In the genomic region with DNA sequence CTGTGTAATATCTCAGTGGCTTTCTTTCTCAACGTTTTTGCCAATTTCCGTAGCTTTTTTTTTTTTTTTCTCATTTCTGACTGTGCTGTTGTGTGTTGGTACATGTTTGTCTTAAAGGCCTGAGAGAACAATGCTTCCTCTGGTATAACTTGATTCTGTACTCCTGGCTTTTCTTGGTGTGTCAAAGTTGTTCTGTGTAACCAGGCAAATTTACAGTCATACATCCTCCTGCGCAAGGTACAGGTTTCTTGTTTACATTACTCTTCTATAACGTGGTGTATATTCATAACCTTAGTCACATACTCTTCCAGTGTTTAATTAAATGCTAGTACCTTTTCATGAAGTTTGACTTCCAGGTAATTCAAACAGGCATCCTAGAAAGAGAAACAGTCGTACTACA, we compare ENCODE assay signal across 18 cellular contexts. TPM values are rescaled to one million over a fixed set of nuclear protein-coding genes. Genes with fewer than 3 reads are reported as not detected.
DNase-seq lines count a peak whose midpoint lies in the region; ATAC-seq, FAIRE-seq and TF ChIP-seq lines count a peak whose summit lies in the region.
"Had no signal": no experiment of that assay in that cellular context is flagged by ENCODE, and none has a peak within 500 bp of the region (broad histone marks: within the 10 kb centered on the region; RNA-seq: fewer than 3 reads in every experiment).

No MANE protein-coding gene starts in this region.

- H3F3A ChIP-seq in PC-3 (ENCODE audit: low read length, unreplicated experiment), result peaks cover 6% of the 10 kb centered on the region

- peak overlapping the region; percentile 40 for H3K9ac ChIP-seq in PC-3 (ENCODE audit: low read length)

- POLR2A ChIA-PET in PC-3 (lab: Charles Lee; ENCODE audit: unreplicated experiment), result interaction anchor here (0.5 to 0.6 kb wide), 2 partner anchors 8 to 75 kb away, joined by 4 to 8 read pairs; no protein-coding TSS in a partner anchor
- POLR2A ChIA-PET in T-cell (lab: Charles Lee), result interaction anchor here (0.5 to 0.9 kb wide), 3 partner anchors 10 to 1080 kb away, joined by 3 to 4 read pairs (median 3); no protein-coding TSS in a partner anchor

- no peak overlapping the region for H3K4me3 ChIP-seq in PC-3 (ENCODE audit: low read length)
- H3K4me3 ChIP-seq: smooth muscle cell had no signal

- no peak for TF ChIP-seq POLR2A in H54 (IDR thresholded peaks at IDR 0.05; ENCODE audit: low read depth, low read length)

- H3K4me2 ChIP-seq in PC-3 (ENCODE audit: low read length), result peak overlapping the region; percentile 68
- H3K4me2 ChIP-seq: smooth muscle cell had no signal

- in situ Hi-C loops in ACHN (cut with HindIII; ENCODE audit: low pct_ligation_motif_present, low pct_unique_long_range_greater_than_20kb, low sequenced_read_pairs), result no loop called here

- H3K4me1 Mint-ChIP-seq in T-cell, result peaks cover 7 to 9% (median 9%) of the 10 kb centered on the region in 3 donors

- no peaks in the 10 kb centered on the region for H3K27me3 ChIP-seq in PC-3 (ENCODE audit: low read length)

- H3K79me2 ChIP-seq in PC-3 (ENCODE audit: low read length), result no peaks in the 10 kb centered on the region

- peak; percentile 72 for ATAC-seq in PC-3
- ATAC-seq in esophagus mucosa, result peak; percentile 87
- ATAC-seq in sciatic nerve, result peak; percentile 56
- ATAC-seq in T-cell (replicated peaks in 1 of 4), result no peak
- ATAC-seq in GM19023 (IDR thresholded peaks at IDR 0.05; ENCODE audit: unreplicated experiment), result no peak

- H3K4me3 Mint-ChIP-seq in T-cell, result no peak overlapping the region
- H3K4me3 Mint-ChIP-seq: dendritic cell treated with granulocyte-macrophage colony-stimulating factor and Interleukin-4, amounts not matched to agents 40 ng/mL and 50 ng/mL, for 4 days; memory B cell had no signal

- H3K27ac ChIP-seq in PC-3 (ENCODE audit: low read length), result peak overlapping the region; percentile 70
- H3K27ac ChIP-seq: neutrophil had no signal

- FAIRE-seq in H54 (lab: Jason Lieb, UNC), result peak; percentile 53

- no peaks in the 10 kb centered on the region for H3K27me3 Mint-ChIP-seq in T-cell
- H3K27me3 Mint-ChIP-seq: dendritic cell treated with granulocyte-macrophage colony-stimulating factor and Interleukin-4, amounts not matched to agents 40 ng/mL and 50 ng/mL, for 4 days; memory B cell had no signal

- peak overlapping the region; percentile 46; the same call in 1 of the 2 replicates for H2AFZ ChIP-seq in PC-3 (ENCODE audit: low read length)

- H4K20me1 ChIP-seq in PC-3 (ENCODE audit: low read length), result no peaks in the 10 kb centered on the region

- CTCF ChIA-PET in PC-3 (lab: Charles Lee), result interaction anchor here (0.6 kb wide), 1 partner anchor 10 kb away, joined by 5 read pairs; no protein-coding TSS in a partner anchor
- CTCF ChIA-PET in T-cell (lab: Charles Lee), result interaction anchor here in 1 of 2 donors (0.7 kb wide), 1 partner anchor 78 kb away, joined by 4 read pairs; no protein-coding TSS in a partner anchor

- no peaks in the 10 kb centered on the region for H3K36me3 Mint-ChIP-seq in T-cell
- H3K36me3 Mint-ChIP-seq: memory B cell had no signal

- TF ChIP-seq CTCF in PC-3 (conservative IDR thresholded peaks at IDR 0.05; ENCODE audit: low read depth, low read length), result no peak

- no peaks in the 10 kb centered on the region for H3K9me3 ChIP-seq in PC-3 (ENCODE audit: low read length)
- H3K9me3 ChIP-seq: neutrophil had no signal

- H3K36me3 ChIP-seq in PC-3 (ENCODE audit: low read depth, low read length), result no peaks in the 10 kb centered on the region
- H3K36me3 ChIP-seq: neutrophil had no signal

- DNase-seq in H54 (ENCODE audit: insufficient read length, low spot score) (no peak), PC-3 (peak; percentile 74), sciatic nerve (ENCODE audit: low spot score) (no peak), ACHN (no peak), posterior vena cava (ENCODE audit: low spot score) (no peak), T-cell (no peak)
- DNase-seq: aorta; C1 segment of cervical spinal cord; HCEC 1CT; NCI-H1436; NCI-H226; stimulated activated naive CD4-positive, alpha-beta T cell treated with Interleukin-2 at 50 U/mL for 16 hours had no signal

- no peak overlapping the region for H3K27ac Mint-ChIP-seq in T-cell
- H3K27ac Mint-ChIP-seq: dendritic cell treated with granulocyte-macrophage colony-stimulating factor and Interleukin-4, amounts not matched to agents 40 ng/mL and 50 ng/mL, for 4 days; memory B cell had no signal

- no peaks in the 10 kb centered on the region for H3K9me3 Mint-ChIP-seq in T-cell
- H3K9me3 Mint-ChIP-seq: dendritic cell treated with granulocyte-macrophage colony-stimulating factor and Interleukin-4, amounts not matched to agents 40 ng/mL and 50 ng/mL, for 4 days; memory B cell had no signal

- no peaks in the 10 kb centered on the region for H3K9me2 ChIP-seq in PC-3 (replicated peaks; ENCODE audit: low read length)

- intact Hi-C loops in PC-3 (cut with micrococcal nuclease) (no loop called here), sciatic nerve (cut with DNase I) (no loop called here), posterior vena cava (cut with DNase I) (no loop called here)

- no TSS peak for BruUV-seq in PC-3 (replicated peaks; lab: Mats Ljungman, UMichigan)

- peaks cover 48% of the 10 kb centered on the region for H3K4me1 ChIP-seq in PC-3 (ENCODE audit: insufficient read depth, low read length)

RNA-seq across cellular contexts. Expression of gene ARHGAP12, which starts 8.3 kb away (rescaled TPM):
- total RNA-seq in PC-3 (2014; rRNA removed) (13.6 and 16.6 TPM in 2 replicates), esophagus mucosa (11.2 TPM), sciatic nerve (57.0 TPM), posterior vena cava (10 to 100 TPM; 27.6 to 32.6 TPM), T-cell (10 to 100 TPM; 19.1 to 24.6 (median 23.0) TPM)

Comparison
In these comparisons a context has a peak if more than half of its experiments do, and no peak if none do; other contexts are left out.
1. ATAC-seq: peak in PC-3 (single experiment), esophagus mucosa (single experiment) and sciatic nerve (single experiment); none in T-cell (0 of 4) and GM19023 (single experiment).